1 cellular context compared by ENCODE assay signal in the genomic region with DNA sequence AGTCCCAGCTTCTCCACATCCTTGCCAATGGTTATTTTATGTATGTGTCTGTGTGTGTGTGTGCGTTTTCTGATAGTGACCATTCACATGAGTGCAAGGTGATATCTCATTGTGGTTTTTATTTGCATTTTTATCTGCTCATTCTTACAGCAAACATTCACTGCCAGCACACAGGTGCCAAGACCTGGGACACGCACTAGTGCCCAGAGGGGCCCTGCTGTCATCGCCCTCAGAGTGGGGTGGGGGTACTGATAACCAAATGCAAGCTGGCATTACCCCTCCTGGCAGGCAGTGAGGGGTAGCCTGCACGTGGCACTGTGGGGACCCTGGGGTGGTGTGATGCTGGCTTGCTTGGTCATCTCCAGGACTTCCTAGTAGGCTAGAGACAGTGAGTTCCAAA.
TF ChIP-seq lines count a peak whose summit lies in the region.

No MANE protein-coding gene starts in this region.

TF ChIP-seq in GM12878, 131 proteins besides CTCF, POLR2A, EP300 and RAD21:
- TF ChIP-seq TCF3 (IDR thresholded peaks at IDR 0.05; ENCODE audit: borderline replicate concordance, insufficient read depth, low read depth, low read length) (no peak), BHLHE40 (IDR thresholded peaks at IDR 0.05; ENCODE audit: borderline replicate concordance in 1 of 2, low read depth in 2 of 2, low read length in 1 of 2) (peak in 1 of 2 experiments; percentile 36; a peak in 2 of 4 replicates), GABPA (IDR thresholded peaks at IDR 0.05; ENCODE audit: low read depth) (no peak), RB1 (IDR thresholded peaks at IDR 0.05; ENCODE audit: borderline replicate concordance) (no peak), POU2F2 (IDR thresholded peaks at IDR 0.05; ENCODE audit: borderline replicate concordance, low read depth, low read length) (peak; percentile 31; the same call in 1 of the 3 replicates), RUNX3 (IDR thresholded peaks at IDR 0.05; ENCODE audit: low read length) (peak; percentile 46; the same call in 1 of the 2 replicates)
TF ChIP-seq in GM12878: peak in this region for 3.
